In genomic region chr17:39923836-39924690, GRCh38 we compare ENCODE assay signal across 1 cellular context.
TF ChIP-seq lines count a peak whose summit lies in the region.

No MANE protein-coding gene starts in this region.

TF ChIP-seq in IMR-90, 13 proteins besides CTCF, POLR2A, EP300 and RAD21:
- TF ChIP-seq MXI1 (IDR thresholded peaks at IDR 0.05; ENCODE audit: borderline replicate concordance, low read depth, low read length) (peak; percentile 83), BHLHE40 (IDR thresholded peaks at IDR 0.05; ENCODE audit: low read depth, low read length) (no peak)
